ENCODE assay signal across 20 cellular contexts in genomic region chrX:23788946-23789345, GRCh38.
"Had no signal": no experiment of that assay in that cellular context is flagged by ENCODE, and none has a peak within 500 bp of the region (broad histone marks: within the 10 kb centered on the region; RNA-seq: fewer than 3 reads in every experiment).

No MANE protein-coding gene starts in this region.

- H3K27me3 ChIP-seq: cardiac muscle cell, gastrocnemius medialis, neural progenitor cell, suprapubic skin, transverse colon had no signal

- H3K36me3 ChIP-seq: cardiac muscle cell, gastrocnemius medialis, neural progenitor cell, prostate gland, suprapubic skin had no signal

- H3K27ac Mint-ChIP-seq: neural progenitor cell; stimulated activated naive CD8-positive, alpha-beta T cell treated with anti-CD3 and anti-CD28 coated beads, Interleukin-15, Interleukin-2, amounts not matched to agents 100 ng/mL and 50 ng/mL, for 24 hours; T-helper 1 cell treated with Interleukin-12 subunit alpha and Interleukin-12 subunit beta and Interleukin-4 antibody, amounts not matched to agents 30 μg/mL and 1 μg/mL, for 36 hours had no signal

- ATAC-seq: activated T-cell treated with anti-CD3 and anti-CD28 coated beads, Interleukin-2, amount 50 U/mL, for 72 hours; gastrocnemius medialis; left ventricle myocardium superior; right cardiac atrium had no signal

- H3K27ac ChIP-seq: cardiac muscle cell, gastrocnemius medialis, neural progenitor cell, prostate gland, suprapubic skin had no signal

- H3K9me3 Mint-ChIP-seq: activated T-cell treated with anti-CD3 and anti-CD28 coated beads, Interleukin-2, amount 50 U/mL, for 72 hours; neural progenitor cell; stimulated activated naive CD8-positive, alpha-beta T cell treated with anti-CD3 and anti-CD28 coated beads, Interleukin-15, Interleukin-2, amounts not matched to agents 100 ng/mL and 50 ng/mL, for 24 hours; T-helper 1 cell treated with Interleukin-12 subunit alpha and Interleukin-12 subunit beta and Interleukin-4 antibody, amounts not matched to agents 30 μg/mL and 1 μg/mL, for 36 hours had no signal

- H3K4me3 Mint-ChIP-seq: activated T-cell treated with anti-CD3 and anti-CD28 coated beads, Interleukin-2, amount 50 U/mL, for 72 hours; neural progenitor cell; stimulated activated naive CD8-positive, alpha-beta T cell treated with anti-CD3 and anti-CD28 coated beads, Interleukin-15, Interleukin-2, amounts not matched to agents 100 ng/mL and 50 ng/mL, for 24 hours; T-helper 1 cell treated with Interleukin-12 subunit alpha and Interleukin-12 subunit beta and Interleukin-4 antibody, amounts not matched to agents 30 μg/mL and 1 μg/mL, for 36 hours had no signal

- H3K9me3 ChIP-seq: gastrocnemius medialis, prostate gland, suprapubic skin, transverse colon had no signal

- H3K4me3 ChIP-seq: cardiac muscle cell, gastrocnemius medialis, neural progenitor cell, prostate gland, skin epidermis, suprapubic skin, transverse colon had no signal

- DNase-seq: activated CD4-positive, alpha-beta T cell treated with anti-CD3 and anti-CD28 coated beads, Interleukin-2, amount 50 U/mL, for 1 hour; activated CD8-positive, alpha-beta memory T cell treated with anti-CD3 and anti-CD28 coated beads for 24 hours; activated CD8-positive, alpha-beta memory T cell treated with anti-CD3 and anti-CD28 coated beads, Interleukin-2, amount 50 U/mL, for 48 hours; activated effector memory CD4-positive, alpha-beta T cell treated with anti-CD3 and anti-CD28 coated beads, Interleukin-2, amount 50 U/mL, for 16 hours; activated naive CD4-positive, alpha-beta T cell treated with anti-CD3 and anti-CD28 coated beads, Interleukin-2, amount 50 U/mL, for 16 hours; activated T-cell treated with anti-CD3 and anti-CD28 coated beads, Interleukin-2, amount 50 U/mL, for 72 hours; dermis blood vessel endothelial cell; effector memory CD4-positive, alpha-beta T cell; gastrocnemius medialis; head of caudate nucleus; left ventricle myocardium superior; right cardiac atrium; transverse colon had no signal

- H3K27me3 Mint-ChIP-seq: stimulated activated naive CD8-positive, alpha-beta T cell treated with anti-CD3 and anti-CD28 coated beads, Interleukin-15, Interleukin-2, amounts not matched to agents 100 ng/mL and 50 ng/mL, for 24 hours had no signal

- H3K4me1 ChIP-seq: prostate gland, suprapubic skin had no signal
